Comparison of ENCODE assay signal across 22 cellular contexts in genomic region chr4:153198739-153199138, GRCh38. TPM values are rescaled to one million over a fixed set of nuclear protein-coding genes. Genes with fewer than 3 reads are reported as not detected.
"Had no signal": no experiment of that assay in that cellular context is flagged by ENCODE, and none has a peak within 500 bp of the region (broad histone marks: within the 10 kb centered on the region; RNA-seq: fewer than 3 reads in every experiment).

No MANE protein-coding gene starts in this region.

- H3K4me1 ChIP-seq: left lung had no signal

- H3K9me3 ChIP-seq: heart right ventricle, left lung, mucosa of descending colon, spleen, tibial nerve had no signal

- H3K36me3 ChIP-seq: cardiac muscle cell, heart right ventricle, left lung, spleen, tibial nerve had no signal

- DNase-seq: activated CD4-positive, alpha-beta T cell treated with anti-CD3 and anti-CD28 coated beads for 4 hours; activated CD4-positive, alpha-beta T cell treated with anti-CD3 and anti-CD28 coated beads, Interleukin-2, amount 50 U/mL, for 4 hours; activated CD8-positive, alpha-beta memory T cell treated with anti-CD3 and anti-CD28 coated beads for 24 hours; activated effector memory CD4-positive, alpha-beta T cell treated with Interleukin-2 at 50 U/mL for 16 hours; activated naive CD4-positive, alpha-beta T cell treated with Interleukin-2 at 50 U/mL for 16 hours; anterior cingulate cortex; cortex of kidney; effector memory CD8-positive, alpha-beta T cell; erythroblast; foreskin melanocyte; heart right ventricle; left lung; mucosa of descending colon; right cardiac atrium; spleen; stimulated activated naive CD4-positive, alpha-beta T cell; T-helper 9 cell had no signal

- H3K27ac ChIP-seq: cardiac muscle cell, heart right ventricle, left lung, spleen, tibial nerve, VCaP had no signal

- H3K4me3 ChIP-seq: cardiac muscle cell, heart right ventricle, left lung, lung, mucosa of descending colon, spleen, tibial nerve had no signal

- H3K27me3 ChIP-seq: cardiac muscle cell, heart right ventricle, left lung, spleen, tibial nerve had no signal

RNA-seq across cellular contexts. Expression of gene TRIM2, which starts 5.5 kb away (rescaled TPM):
- total RNA-seq: natural killer cell treated with Interleukin-12 subunit alpha and Interleukin-12 subunit beta and Interleukin-15 and Interleukin-18, amount 100 ng/mL, for 72 hours had no signal
